Comparison of ENCODE assay signal across 8 cellular contexts in the genomic region with DNA sequence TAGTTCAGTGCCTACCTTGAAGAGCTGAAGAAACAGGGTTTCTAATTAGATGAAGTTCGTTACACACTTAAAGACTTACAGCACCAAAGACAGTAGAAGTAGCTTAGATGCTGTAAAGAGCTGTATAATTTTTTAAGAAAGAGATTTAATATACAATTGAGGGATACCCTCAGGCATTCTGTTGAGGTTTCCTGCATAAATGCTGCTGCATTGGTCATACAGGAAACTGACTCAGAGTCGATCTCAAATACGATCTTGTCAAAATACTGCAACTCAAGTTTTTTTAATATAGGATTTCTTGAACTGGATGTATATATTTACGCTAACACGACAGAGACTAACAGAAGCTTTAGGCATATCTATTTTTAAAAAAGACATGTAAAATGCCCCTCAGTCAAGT. TPM values are rescaled to one million over a fixed set of nuclear protein-coding genes. Genes with fewer than 3 reads are reported as not detected.
DNase-seq lines count a peak whose midpoint lies in the region; ATAC-seq, FAIRE-seq and TF ChIP-seq lines count a peak whose summit lies in the region.

No MANE protein-coding gene starts in this region.

- H3K4me1 Mint-ChIP-seq in natural killer cell, result peaks cover 53 to 57% of the 10 kb centered on the region in 2 donors
- peaks cover 30% of the 10 kb centered on the region for H3K4me1 Mint-ChIP-seq in progenitor cell of endocrine pancreas (ENCODE audit: low read depth)

- H3K27me3 ChIP-seq in DND-41 (ENCODE audit: insufficient read depth, low read length, poor library complexity) (peaks cover 26% of the 10 kb centered on the region), Loucy (ENCODE audit: insufficient read depth, low read length, poor library complexity, severe bottlenecking) (no peaks in the 10 kb centered on the region), GM12878 (replicated peaks in 1 of 2; ENCODE audit: control insufficient read depth in 2 of 2, insufficient read depth in 2 of 2, low read length in 1 of 2) (no peaks in the 10 kb centered on the region)

- SMC1A ChIA-PET in GM12878 (lab: Charles Lee; ENCODE audit: uncharacterized antibody, unreplicated experiment), result interaction anchor here (0.6 to 5.0 kb wide), 14 partner anchors 35 to 348 kb away, joined by 3 to 42 read pairs (median 4); no protein-coding TSS in a partner anchor

- H3K9me3 ChIP-seq in DND-41 (ENCODE audit: insufficient read depth, low read length, severe bottlenecking), result no peaks in the 10 kb centered on the region
- H3K9me3 ChIP-seq in Loucy (ENCODE audit: insufficient read depth, low read depth, low read length), result no peaks in the 10 kb centered on the region
- H3K9me3 ChIP-seq in GM12878 (replicated peaks; ENCODE audit: control insufficient read depth, insufficient read depth, low read length), result no peaks in the 10 kb centered on the region

- no peak for TF ChIP-seq EP300 in GM12878 (IDR thresholded peaks at IDR 0.05; ENCODE audit: borderline replicate concordance in 1 of 2, control insufficient read depth in 1 of 2, low read depth in 2 of 2, low read length in 2 of 2)

- H3K4me2 ChIP-seq in DND-41 (ENCODE audit: insufficient read depth, low read length) (peak overlapping the region; percentile 95; the same call in 1 of the 2 replicates), Loucy (ENCODE audit: low read depth, low read length, poor library complexity, severe bottlenecking) (peak overlapping the region; percentile 78), GM12878 (ENCODE audit: control insufficient read depth, insufficient read depth) (peak overlapping the region; percentile 91)

- H3K36me3 ChIP-seq in DND-41 (ENCODE audit: insufficient read depth, low read length), result no peaks in the 10 kb centered on the region
- no peaks in the 10 kb centered on the region for H3K36me3 ChIP-seq in Loucy (ENCODE audit: insufficient read depth, low read length)
- no peaks in the 10 kb centered on the region for H3K36me3 ChIP-seq in GM12878 (ENCODE audit: control insufficient read depth in 2 of 2, insufficient read depth in 2 of 2, low read length in 1 of 2)

- RAD21 ChIA-PET in GM12878 (lab: Charles Lee; ENCODE audit: unreplicated experiment), result interaction anchor here (0.8 to 4.5 kb wide), 9 partner anchors 12 to 346 kb away, joined by 3 to 27 read pairs (median 5); no protein-coding TSS in a partner anchor

- no peaks in the 10 kb centered on the region for H3K9me3 Mint-ChIP-seq in natural killer cell
- H3K9me3 Mint-ChIP-seq in progenitor cell of endocrine pancreas (ENCODE audit: low read depth), result no peaks in the 10 kb centered on the region

- TF ChIP-seq POLR2A in GM12878 (IDR thresholded peaks at IDR 0.05; ENCODE audit: low read depth, low read length), result no peak

- H3K79me2 ChIP-seq in DND-41 (ENCODE audit: insufficient read depth, low read length), result no peaks in the 10 kb centered on the region
- H3K79me2 ChIP-seq in Loucy (ENCODE audit: insufficient read depth, low read length), result peaks cover 40% of the 10 kb centered on the region
- H3K79me2 ChIP-seq in GM12878 (ENCODE audit: control insufficient read depth, insufficient read depth, low read length), result peaks cover 33% of the 10 kb centered on the region

- BruUV-seq in GM12878 (replicated peaks; lab: Mats Ljungman, UMichigan), result no TSS peak

- peak overlapping the region; percentile 93 for H3K4me3 Mint-ChIP-seq in natural killer cell
- H3K4me3 Mint-ChIP-seq in progenitor cell of endocrine pancreas (ENCODE audit: low read depth), result no peak overlapping the region

- H2AFZ ChIP-seq in DND-41 (ENCODE audit: low read depth, low read length) (0 out of 2 replicates have a peak overlapping the region, but pooled peaks have one; percentile 11), Loucy (ENCODE audit: low read length) (peak overlapping the region; percentile 99; the same call in 1 of the 2 replicates), GM12878 (ENCODE audit: control insufficient read depth, low read depth, low read length) (peak overlapping the region; percentile 59)

- TF ChIP-seq CTCF in DND-41 (IDR thresholded peaks at IDR 0.05; ENCODE audit: borderline replicate concordance, extremely low read depth, low read length, poor library complexity, severe bottlenecking) (no peak), Loucy (conservative IDR thresholded peaks at IDR 0.05; ENCODE audit: low read length) (no peak), GM12878 (IDR thresholded peaks at IDR 0.05 in 2 of 3, conservative IDR thresholded peaks at IDR 0.05 in 1 of 3; ENCODE audit: control insufficient read depth in 2 of 3, extremely low read depth in 1 of 3, insufficient read depth in 1 of 3, low read depth in 3 of 3, low read length in 3 of 3) (no peak), natural killer cell (IDR thresholded peaks at IDR 0.05) (no peak), progenitor cell of endocrine pancreas (IDR thresholded peaks at IDR 0.05; ENCODE audit: unreplicated experiment) (no peak)

- peak overlapping the region; percentile 62 for H3K9ac ChIP-seq in DND-41 (ENCODE audit: low read depth, low read length)
- H3K9ac ChIP-seq in Loucy (ENCODE audit: low read depth, low read length, poor library complexity, severe bottlenecking), result peak overlapping the region; percentile 90
- H3K9ac ChIP-seq in GM12878 (ENCODE audit: control insufficient read depth, insufficient read depth, low read length), result peak overlapping the region; percentile 96

- no peak for TF ChIP-seq RAD21 in GM12878 (IDR thresholded peaks at IDR 0.05; ENCODE audit: insufficient read depth, low read depth, low read length)

- H4K20me1 ChIP-seq in DND-41 (ENCODE audit: insufficient read depth, low read length) (no peaks in the 10 kb centered on the region), Loucy (ENCODE audit: insufficient read depth, low read length, poor library complexity, severe bottlenecking) (peaks cover 2% of the 10 kb centered on the region), GM12878 (ENCODE audit: control insufficient read depth, insufficient read depth) (no peaks in the 10 kb centered on the region)

- H3K27ac ChIP-seq in DND-41 (ENCODE audit: low read length) (no peak overlapping the region), GM12878 (ENCODE audit: control insufficient read depth, insufficient read depth) (peak overlapping the region; percentile 96)

- H3K4me1 ChIP-seq in DND-41 (ENCODE audit: insufficient read depth, low read length) (peaks cover 44% of the 10 kb centered on the region), Loucy (ENCODE audit: insufficient read depth, low read length, poor library complexity, severe bottlenecking) (peaks cover 33% of the 10 kb centered on the region), GM12878 (ENCODE audit: control insufficient read depth, insufficient read depth, low read length) (peaks cover 28% of the 10 kb centered on the region)

- H3K4me3 ChIP-seq in DND-41 (ENCODE audit: low read depth in 1 of 2, low read length in 2 of 2) (peak overlapping the region; percentile 62 to 78; a peak in 2 of 4 replicates), Loucy (ENCODE audit: low read length, poor library complexity, severe bottlenecking) (peak overlapping the region; percentile 92), GM12878 (peak overlapping the region; percentile 85)

- in situ Hi-C loops in GM12878 (cut with MboI), result loop anchor here (5.0 kb wide), 1 partner anchor 343 kb away; no protein-coding TSS in a partner anchor

- POLR2A ChIA-PET in GM12878 (lab: Charles Lee), result interaction anchor here (0.5 to 0.6 kb wide), 2 partner anchors 44 to 1446 kb away, joined by 4 to 6 read pairs; no protein-coding TSS in a partner anchor

- CTCF ChIA-PET in GM12878 (lab: Yijun Ruan, JAX), result interaction anchor here (0.9 to 6.1 kb wide), 7 partner anchors 17 to 349 kb away, joined by 3 to 86 read pairs (median 4); no protein-coding TSS in a partner anchor

- H3K27me3 Mint-ChIP-seq in natural killer cell (ENCODE audit: low read depth in 2 of 2), result no peaks in the 10 kb centered on the region
- peaks cover 7% of the 10 kb centered on the region for H3K27me3 Mint-ChIP-seq in progenitor cell of endocrine pancreas

- H3K36me3 Mint-ChIP-seq in natural killer cell, result no peaks in the 10 kb centered on the region
- no peaks in the 10 kb centered on the region for H3K36me3 Mint-ChIP-seq in progenitor cell of endocrine pancreas (ENCODE audit: insufficient read depth)

- ATAC-seq in DND-41 (ENCODE audit: insufficient read depth, low read depth) (no peak), GM12878 (no peak), natural killer cell (peak in 1 of 3 donors; percentile 12), HG02759 (IDR thresholded peaks at IDR 0.05; ENCODE audit: unreplicated experiment) (no peak)

- 2% methylated on average over 5 of the region's 5 CpGs for WGBS in GM12878 (ENCODE audit: insufficient coverage, insufficient replicate concordance, low lambda C conversion rate, missing lambda C conversion rate)

- H3K9me2 ChIP-seq in Loucy (replicated peaks; ENCODE audit: low read depth, low read length), result no peaks in the 10 kb centered on the region

- intact Hi-C loops in GM12878 (cut with micrococcal nuclease; ENCODE audit: unreplicated experiment), result no loop called here
- intact Hi-C loops in natural killer cell (cut with micrococcal nuclease), result loop anchor here (1.0 to 5.0 kb wide), 2 partner anchors 44 to 1368 kb away; no protein-coding TSS in a partner anchor

- DNase-seq in DND-41 (no peak), GM12878 (ENCODE audit: low read depth, low spot score) (no peak), natural killer cell (no peak), NCI-H1105 treated with DMSO at 0.1 percent for 48 hours (lab: John Stamatoyannopoulos, UW) (no peak), progenitor cell of endocrine pancreas (ENCODE audit: low spot score, unreplicated experiment) (no peak), NCI-H1048 (lab: John Stamatoyannopoulos, UW) (no peak)

- H3F3A ChIP-seq in Loucy (ENCODE audit: low read depth), result peaks cover 12% of the 10 kb centered on the region

- FAIRE-seq in GM12878 (lab: Jason Lieb, UNC), result no peak

- peak overlapping the region; percentile 87 to 89 for H3K27ac Mint-ChIP-seq in natural killer cell
- no peak overlapping the region for H3K27ac Mint-ChIP-seq in progenitor cell of endocrine pancreas

RNA-seq across cellular contexts. Expression of a gene that starts 2.5 kb away (rescaled TPM):
- 7.5 and 9.3 TPM in 2 replicates for total RNA-seq in GM12878 (2013; cell fraction: nucleolus; rRNA removed)
- total RNA-seq in GM12878 (2014; rRNA removed) (5.8 and 6.9 TPM in 2 replicates), GM12878 (2014; rRNA removed; fragmentation: Illumina TruSeq; extraction: Trizol) (6.4 and 7.1 TPM in 2 replicates), GM12878 (2021) (7.4 and 7.5 TPM in 2 replicates), natural killer cell (10 to 100 TPM; 22.3 to 44.3 (median 31.3) TPM), progenitor cell of endocrine pancreas (19.7 and 22.5 TPM in 2 replicates)
- polyA plus RNA-seq in GM12878 (2011; ENCODE audit: low read depth), result 6.7 TPM
- polyA plus RNA-seq in GM12878 (2011; rRNA removed) (2.4 and 2.8 TPM in 2 replicates), GM12878 (2014; fragmentation: Illumina TruSeq; extraction: Trizol) (3.7 and 4.1 TPM in 2 replicates), GM12878 (2014; fragmentation: Nextera tagmentation; extraction: Ambion mirVana) (1 to 10 TPM; 3.4 to 8.5 TPM), GM12878 (2014; rRNA removed) (2.7 and 3.2 TPM in 2 replicates), GM12878 (2016; fragmentation: Nextera tagmentation; extraction: Ambion mirVana) (1 to 10 TPM; 6.7 to 7.1 TPM)
- polyA plus RNA-seq in GM12878 (2011; cell fraction: cytosol; rRNA removed), result 2.0 and 2.3 TPM in 2 replicates
- polyA plus RNA-seq in GM12878 (2011; cell fraction: nucleus; rRNA removed), result 3.7 and 5.0 TPM in 2 replicates
- 11.6 and 12.8 TPM in 2 replicates for polyA plus RNA-seq in GM12878 (2012)
- 14.8 and 17.5 TPM in 2 replicates for polyA minus RNA-seq in GM12878 (2011; rRNA and poly(A)+ RNA removed)
- polyA minus RNA-seq in GM12878 (2011; cell fraction: cytosol; rRNA and poly(A)+ RNA removed), result 2.5 and 3.7 TPM in 2 replicates
- polyA minus RNA-seq in GM12878 (2011; cell fraction: nucleus; rRNA and poly(A)+ RNA removed), result 16.8 and 33.0 TPM in 2 replicates

Comparison
In these comparisons a context has a peak if more than half of its experiments do, and no peak if none do; other contexts are left out.
1. H2AFZ ChIP-seq: peak in every context shown above with its lines; median percentile 99 in Loucy; 59 in GM12878; 11 in DND-41.